8 cellular contexts compared by ENCODE assay signal in the genomic region with DNA sequence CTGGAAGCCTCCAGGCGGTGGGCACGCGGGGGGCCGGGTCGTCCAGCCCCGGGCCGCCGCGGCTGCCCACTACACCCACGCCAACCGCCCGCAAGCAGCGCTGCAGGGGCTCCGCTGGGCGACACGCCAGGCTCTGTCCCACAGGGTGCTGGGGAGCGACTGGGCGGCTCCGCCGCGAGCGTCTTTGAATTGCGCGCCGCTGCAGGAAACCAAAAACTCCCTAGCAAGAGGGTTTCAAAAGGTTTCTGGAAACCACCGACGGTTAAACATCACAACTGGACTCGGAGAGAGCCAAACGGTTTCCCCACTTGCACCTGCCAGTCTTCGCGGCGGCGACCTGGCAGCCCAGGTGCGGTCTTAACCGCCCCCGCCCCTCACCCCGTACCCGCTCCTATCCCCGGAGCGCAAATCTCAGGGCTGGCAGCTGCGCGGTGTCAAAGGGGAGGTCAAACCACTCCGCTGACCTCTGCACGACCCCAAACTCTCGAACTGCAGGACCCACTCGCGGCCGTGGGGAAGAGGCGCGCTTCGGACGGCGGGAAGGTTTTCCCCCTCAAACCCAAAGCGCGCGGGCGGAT. TPM values are rescaled to one million over a fixed set of nuclear protein-coding genes. Genes with fewer than 3 reads are reported as not detected.
DNase-seq lines count a peak whose midpoint lies in the region; ATAC-seq and TF ChIP-seq lines count a peak whose summit lies in the region.

No MANE protein-coding gene starts in this region.

- H3K4me1 ChIP-seq in transverse colon: peaks cover 8 to 42% (median 23%) of the 10 kb centered on the region in 4 donors

- intact Hi-C loops in transverse colon (cut with DNase I; ENCODE audit: low total_unique reads): no loop called here

- no peak for TF ChIP-seq POLR2A in transverse colon (IDR thresholded peaks at IDR 0.05)

- peaks cover 0 to 7% (median 0%) of the 10 kb centered on the region in 4 donors for H3K36me3 ChIP-seq in transverse colon

- peak overlapping the region; percentile 99 to 100 (median 100) for H3K27ac Mint-ChIP-seq in naive thymus-derived CD8-positive, alpha-beta T cell

- H3K36me3 Mint-ChIP-seq in naive thymus-derived CD8-positive, alpha-beta T cell: peaks cover 20 to 51% (median 46%) of the 10 kb centered on the region in 3 donors

- ATAC-seq in GM19452 (IDR thresholded peaks at IDR 0.05; ENCODE audit: unreplicated experiment): peak; percentile 59
- peak; percentile 53 for ATAC-seq in HG03469 (IDR thresholded peaks at IDR 0.05; ENCODE audit: unreplicated experiment)
- peak; percentile 27 to 31 for ATAC-seq in naive thymus-derived CD8-positive, alpha-beta T cell

- peak overlapping the region; percentile 93 to 100 (median 99) for H3K4me3 Mint-ChIP-seq in naive thymus-derived CD8-positive, alpha-beta T cell

- peak overlapping the region; percentile 30 to 62 (median 34) for H3K4me3 ChIP-seq in transverse colon

- H3K9me3 ChIP-seq in transverse colon: no peaks in the 10 kb centered on the region

- TF ChIP-seq CTCF in transverse colon (IDR thresholded peaks at IDR 0.05): no peak

- 2% methylated on average over 14 of the region's 57 CpGs; no CpG with 5 or more reads in 1 of the 2 donors for WGBS in transverse colon (ENCODE audit: low coverage in 1 of 2), 2 donors

- H3K4me1 Mint-ChIP-seq in naive thymus-derived CD8-positive, alpha-beta T cell: peaks cover 47 to 77% (median 65%) of the 10 kb centered on the region in 4 donors

- peaks cover 83% of the 10 kb centered on the region for H3K27me3 ChIP-seq in transverse colon

- DNase-seq in COLO668 (lab: John Stamatoyannopoulos, UW; ENCODE audit: unreplicated experiment) (peak; percentile 78), transverse colon (peak; percentile 44), A172 (ENCODE audit: low spot score) (no peak)
- DNase-seq in activated CD4-positive, alpha-beta T cell treated with anti-CD3 and anti-CD28 coated beads for 48 hours: peak; percentile 68
- DNase-seq in effector CD8-positive, alpha-beta T cell (lab: John Stamatoyannopoulos, UW): peak; percentile 49
- DNase-seq in naive thymus-derived CD8-positive, alpha-beta T cell: peak; percentile 50 to 87 (median 82)

- peaks cover 0 to 7% (median 0%) of the 10 kb centered on the region in 5 donors for H3K27me3 Mint-ChIP-seq in naive thymus-derived CD8-positive, alpha-beta T cell

- peaks cover 0 to 10% (median 0%) of the 10 kb centered on the region in 9 donors for H3K9me3 Mint-ChIP-seq in naive thymus-derived CD8-positive, alpha-beta T cell

- H3K27ac ChIP-seq in transverse colon: peak overlapping the region; percentile 42 to 84 (median 75)

- in situ Hi-C loops in transverse colon (cut with MboI; ENCODE audit: low pct_ligation_motif_present in 1 of 4, low pct_unique_long_range_greater_than_20kb in 1 of 4, low sequenced_read_pairs in 3 of 4): no loop called here

- POLR2A ChIA-PET in naive thymus-derived CD8-positive, alpha-beta T cell (lab: Charles Lee): interaction anchor here (0.6 to 11.4 kb wide), 22 partner anchors 9 to 273 kb away, joined by 3 to 703 read pairs (median 5); a partner anchor contains a TSS

- TF ChIP-seq EP300 in transverse colon (IDR thresholded peaks at IDR 0.05; ENCODE audit: low read depth): no peak

RNA-seq across cellular contexts. Expression of a gene that starts 1.0 kb away (rescaled TPM):
- total RNA-seq in naive thymus-derived CD8-positive, alpha-beta T cell: 100 to 1,000 TPM; 366 TPM
- 1,000 to 10,000 TPM in 1 of 3 donors, 100 to 1,000 TPM in 2; 439 to 1,161 (median 485) TPM for polyA plus RNA-seq in naive thymus-derived CD8-positive, alpha-beta T cell
- 10 to 100 TPM in 3 of 4 donors, 1 to 10 TPM in 1; 9.6 to 62.7 (median 27.0) TPM for total RNA-seq in transverse colon
- 2.8 and 4.3 TPM in 2 replicates for total RNA-seq in A172 (2014; rRNA removed; shearing (Covaris generic))

Comparison
In these comparisons a context has a peak if more than half of its experiments do, and no peak if none do; other contexts are left out.
1. RNA of a gene that starts 1.0 kb away (total RNA-seq): 366 TPM in naive thymus-derived CD8-positive, alpha-beta T cell; 9.6 to 62.7 TPM in transverse colon and 2.8 to 4.3 TPM in A172; every median in the first group is over 4 times any median in the second.
2. Peak in every context shown above with its lines, with median percentiles within 50 percentile points of each other: ATAC-seq.